13 cellular contexts compared by ENCODE assay signal in genomic region chr3:46971151-46971550, GRCh38. TPM values are rescaled to one million over a fixed set of nuclear protein-coding genes. Genes with fewer than 3 reads are reported as not detected.
DNase-seq lines count a peak whose midpoint lies in the region; ATAC-seq, FAIRE-seq and TF ChIP-seq lines count a peak whose summit lies in the region.
"Had no signal": no experiment of that assay in that cellular context is flagged by ENCODE, and none has a peak within 500 bp of the region (broad histone marks: within the 10 kb centered on the region; RNA-seq: fewer than 3 reads in every experiment).

No MANE protein-coding gene starts in this region.

- H3K27ac Mint-ChIP-seq in activated CD8-positive, alpha-beta memory T cell treated with anti-CD3 and anti-CD28 coated beads, Interleukin-2, amount 10 ng/mL, durations not matched to agents 7 days and 5 days: peak overlapping the region; percentile 89
- H3K27ac Mint-ChIP-seq in activated T-helper 2 cell treated with anti-CD3 and anti-CD28 coated beads, Interferon-gamma antibody, Interleukin-2, Interleukin-4, amounts not matched to agents 10 μg/mL and 5 μg/mL and 100 μg/mL, durations not matched to agents 14 hours and 24 hours and 36 hours: peak overlapping the region; percentile 81

- no peaks in the 10 kb centered on the region for H3K36me3 ChIP-seq in right lobe of liver
- H3K36me3 ChIP-seq in stomach smooth muscle (ENCODE audit: control insufficient read depth in 2 of 2, insufficient read depth in 2 of 2, low read length in 2 of 2): peaks cover 3 to 4% of the 10 kb centered on the region in 2 donors
- H3K36me3 ChIP-seq in small intestine (ENCODE audit: control insufficient read depth in 2 of 2, insufficient read depth in 2 of 2, low read length in 2 of 2): peaks cover 0 to 4% of the 10 kb centered on the region in 2 donors
- H3K36me3 ChIP-seq: ovary had no signal

- peak overlapping the region; percentile 61 for H3K4me3 Mint-ChIP-seq in activated CD8-positive, alpha-beta memory T cell treated with anti-CD3 and anti-CD28 coated beads, Interleukin-2, amount 10 ng/mL, durations not matched to agents 7 days and 5 days
- H3K4me3 Mint-ChIP-seq in activated T-helper 2 cell treated with anti-CD3 and anti-CD28 coated beads, Interferon-gamma antibody, Interleukin-2, Interleukin-4, amounts not matched to agents 10 μg/mL and 5 μg/mL and 100 μg/mL, durations not matched to agents 14 hours and 24 hours and 36 hours (ENCODE audit: low read depth): peak overlapping the region; percentile 63

- CTCF ChIA-PET in activated CD8-positive, alpha-beta memory T cell treated with anti-CD3 and anti-CD28 coated beads, Interleukin-2, amount 10 ng/mL, durations not matched to agents 7 days and 5 days (lab: Charles Lee): interaction anchor here (1.3 to 2.5 kb wide), 2 partner anchors 24 to 48 kb away, joined by 4 to 7 read pairs; no protein-coding TSS in a partner anchor

- H3K27ac ChIP-seq in right lobe of liver (peak overlapping the region; percentile 17 to 82 (median 21)), stomach smooth muscle (ENCODE audit: low read length) (peak overlapping the region; percentile 60), small intestine (ENCODE audit: low read depth in 1 of 2, low read length in 1 of 2) (peak overlapping the region in 1 of 2 donors; percentile 7)
- H3K27ac ChIP-seq: KMS-11, ovary had no signal

- no peaks in the 10 kb centered on the region for H3K9me3 Mint-ChIP-seq in activated CD8-positive, alpha-beta memory T cell treated with anti-CD3 and anti-CD28 coated beads, Interleukin-2, amount 10 ng/mL, durations not matched to agents 7 days and 5 days (ENCODE audit: low read depth)
- no peaks in the 10 kb centered on the region for H3K9me3 Mint-ChIP-seq in activated T-helper 2 cell treated with anti-CD3 and anti-CD28 coated beads, Interferon-gamma antibody, Interleukin-2, Interleukin-4, amounts not matched to agents 10 μg/mL and 5 μg/mL and 100 μg/mL, durations not matched to agents 14 hours and 24 hours and 36 hours

- H3K9me3 ChIP-seq in right lobe of liver (no peaks in the 10 kb centered on the region), stomach smooth muscle (ENCODE audit: control insufficient read depth in 2 of 2, low read length in 2 of 2) (no peaks in the 10 kb centered on the region), small intestine (ENCODE audit: control insufficient read depth, low read depth) (no peaks in the 10 kb centered on the region)
- H3K9me3 ChIP-seq: ovary had no signal

- ATAC-seq in activated CD8-positive, alpha-beta memory T cell treated with anti-CD3 and anti-CD28 coated beads, Interleukin-2, amount 10 ng/mL, durations not matched to agents 7 days and 5 days: no peak
- no peak for ATAC-seq in right lobe of liver
- no peak for ATAC-seq in GM21717 (IDR thresholded peaks at IDR 0.05; ENCODE audit: unreplicated experiment)

- H3K4me1 ChIP-seq in right lobe of liver (peaks cover 2 to 82% (median 39%) of the 10 kb centered on the region in 4 donors), stomach smooth muscle (ENCODE audit: control insufficient read depth, insufficient read depth, low read length) (peaks cover 49% of the 10 kb centered on the region), small intestine (ENCODE audit: control insufficient read depth in 2 of 2, insufficient read depth in 1 of 2, low read depth in 1 of 2, low read length in 1 of 2) (peaks cover 21 to 24% of the 10 kb centered on the region in 2 donors)

- intact Hi-C loops in activated T-helper 2 cell treated with anti-CD3 and anti-CD28 coated beads, Interferon-gamma antibody, Interleukin-2, Interleukin-4, amounts not matched to agents 10 μg/mL and 5 μg/mL and 100 μg/mL, durations not matched to agents 14 hours and 24 hours and 36 hours (cut with micrococcal nuclease): loop anchor here (5.0 kb wide), 1 partner anchor 44 kb away; no protein-coding TSS in a partner anchor
- intact Hi-C loops in right lobe of liver (cut with DNase I): no loop called here

- 43% methylated on average over 6 of the region's 6 CpGs for WGBS in right lobe of liver (ENCODE audit: insufficient coverage, low coverage, low lambda C conversion rate, missing lambda C conversion rate)
- 40 to 52% (median 42%) methylated on average over 6 of the region's 6 CpGs for WGBS in small intestine, 3 donors

- no peak for FAIRE-seq in small intestine (lab: Jason Lieb, UNC)

- peaks cover 83% of the 10 kb centered on the region for H3K4me1 Mint-ChIP-seq in activated CD8-positive, alpha-beta memory T cell treated with anti-CD3 and anti-CD28 coated beads, Interleukin-2, amount 10 ng/mL, durations not matched to agents 7 days and 5 days
- peaks cover 63% of the 10 kb centered on the region for H3K4me1 Mint-ChIP-seq in activated T-helper 2 cell treated with anti-CD3 and anti-CD28 coated beads, Interferon-gamma antibody, Interleukin-2, Interleukin-4, amounts not matched to agents 10 μg/mL and 5 μg/mL and 100 μg/mL, durations not matched to agents 14 hours and 24 hours and 36 hours (ENCODE audit: low read depth)

- TF ChIP-seq CTCF in right lobe of liver (IDR thresholded peaks at IDR 0.05): no peak

- TF ChIP-seq POLR2A in right lobe of liver (IDR thresholded peaks at IDR 0.05): no peak

- H3K4me3 ChIP-seq in right lobe of liver (no peak overlapping the region), stomach smooth muscle (ENCODE audit: low read length in 2 of 2) (peak overlapping the region in 1 of 2 donors; percentile 29), small intestine (ENCODE audit: low read depth in 1 of 2, low read length in 2 of 2) (no peak overlapping the region)
- H3K4me3 ChIP-seq: ovary had no signal

- no peak for DNase-seq in activated CD8-positive, alpha-beta memory T cell treated with anti-CD3 and anti-CD28 coated beads, Interleukin-2, amount 10 ng/mL, durations not matched to agents 7 days and 5 days
- DNase-seq in activated CD8-positive, alpha-beta memory T cell treated with anti-CD3 and anti-CD28 coated beads, Interleukin-2, amount 50 U/mL, for 4 hours: no peak
- no peak for DNase-seq in activated T-helper 2 cell treated with anti-CD3 and anti-CD28 coated beads, Interferon-gamma antibody, Interleukin-2, Interleukin-4, amounts not matched to agents 10 μg/mL and 5 μg/mL and 100 μg/mL, durations not matched to agents 14 hours and 24 hours and 36 hours (ENCODE audit: low spot score)
- DNase-seq in right lobe of liver: no peak
- DNase-seq in small intestine: no peak
- DNase-seq in superior temporal gyrus (ENCODE audit: extremely low spot score): no peak
- DNase-seq: activated gamma-delta T cell treated with Interleukin-2 at 50 U/mL for 16 hours; effector CD8-positive, alpha-beta T cell; NCI-H748 treated with DMSO at 0.1 percent for 48 hours had no signal

- H3K36me3 Mint-ChIP-seq in activated CD8-positive, alpha-beta memory T cell treated with anti-CD3 and anti-CD28 coated beads, Interleukin-2, amount 10 ng/mL, durations not matched to agents 7 days and 5 days: peaks cover 44% of the 10 kb centered on the region
- peaks cover 47% of the 10 kb centered on the region for H3K36me3 Mint-ChIP-seq in activated T-helper 2 cell treated with anti-CD3 and anti-CD28 coated beads, Interferon-gamma antibody, Interleukin-2, Interleukin-4, amounts not matched to agents 10 μg/mL and 5 μg/mL and 100 μg/mL, durations not matched to agents 14 hours and 24 hours and 36 hours (ENCODE audit: low read depth)

- H3K27me3 ChIP-seq in right lobe of liver (no peaks in the 10 kb centered on the region), stomach smooth muscle (ENCODE audit: control insufficient read depth in 1 of 2, insufficient read depth in 2 of 2, low read length in 2 of 2) (no peaks in the 10 kb centered on the region), small intestine (ENCODE audit: control insufficient read depth in 2 of 2, insufficient read depth in 2 of 2, low read length in 2 of 2) (no peaks in the 10 kb centered on the region)
- H3K27me3 ChIP-seq: ovary had no signal

- H3K27me3 Mint-ChIP-seq in activated CD8-positive, alpha-beta memory T cell treated with anti-CD3 and anti-CD28 coated beads, Interleukin-2, amount 10 ng/mL, durations not matched to agents 7 days and 5 days: no peaks in the 10 kb centered on the region
- no peaks in the 10 kb centered on the region for H3K27me3 Mint-ChIP-seq in activated T-helper 2 cell treated with anti-CD3 and anti-CD28 coated beads, Interferon-gamma antibody, Interleukin-2, Interleukin-4, amounts not matched to agents 10 μg/mL and 5 μg/mL and 100 μg/mL, durations not matched to agents 14 hours and 24 hours and 36 hours (ENCODE audit: low read depth)

- no peak overlapping the region for H3K9ac ChIP-seq in stomach smooth muscle (ENCODE audit: low read length in 2 of 2)
- H3K9ac ChIP-seq: KMS-11 had no signal

RNA-seq across cellular contexts. Expression of gene CCDC12, which starts 5.4 kb away (rescaled TPM):
- total RNA-seq in activated CD8-positive, alpha-beta memory T cell treated with anti-CD3 and anti-CD28 coated beads, Interleukin-2, amount 10 ng/mL, durations not matched to agents 7 days and 5 days: 10 to 100 TPM; 65.9 to 72.7 TPM
- total RNA-seq in activated T-helper 2 cell treated with anti-CD3 and anti-CD28 coated beads, Interferon-gamma antibody, Interleukin-2, Interleukin-4, amounts not matched to agents 10 μg/mL and 5 μg/mL and 100 μg/mL, durations not matched to agents 14 hours and 24 hours and 36 hours: 65.3 and 69.2 TPM in 2 replicates
- 10 to 100 TPM; 14.6 to 24.2 (median 17.0) TPM for total RNA-seq in right lobe of liver
- polyA plus RNA-seq in small intestine: 10 to 100 TPM; 73.3 to 84.5 (median 78.6) TPM

RNA-seq across cellular contexts. Expression of gene NBEAL2, which starts 8.3 kb away (rescaled TPM):
- total RNA-seq in activated CD8-positive, alpha-beta memory T cell treated with anti-CD3 and anti-CD28 coated beads, Interleukin-2, amount 10 ng/mL, durations not matched to agents 7 days and 5 days: 100 to 1,000 TPM; 164 to 262 TPM
- total RNA-seq in activated T-helper 2 cell treated with anti-CD3 and anti-CD28 coated beads, Interferon-gamma antibody, Interleukin-2, Interleukin-4, amounts not matched to agents 10 μg/mL and 5 μg/mL and 100 μg/mL, durations not matched to agents 14 hours and 24 hours and 36 hours: 120 and 129 TPM in 2 replicates
- 10 to 100 TPM in 5 of 6 experiments, 1 to 10 TPM in 1; 8.9 to 11.7 (median 10.8) TPM for total RNA-seq in right lobe of liver
- polyA plus RNA-seq in small intestine: 10 to 100 TPM; 32.7 to 55.9 (median 50.5) TPM
